ENCODE assay signal across 20 cellular contexts in the genomic region with DNA sequence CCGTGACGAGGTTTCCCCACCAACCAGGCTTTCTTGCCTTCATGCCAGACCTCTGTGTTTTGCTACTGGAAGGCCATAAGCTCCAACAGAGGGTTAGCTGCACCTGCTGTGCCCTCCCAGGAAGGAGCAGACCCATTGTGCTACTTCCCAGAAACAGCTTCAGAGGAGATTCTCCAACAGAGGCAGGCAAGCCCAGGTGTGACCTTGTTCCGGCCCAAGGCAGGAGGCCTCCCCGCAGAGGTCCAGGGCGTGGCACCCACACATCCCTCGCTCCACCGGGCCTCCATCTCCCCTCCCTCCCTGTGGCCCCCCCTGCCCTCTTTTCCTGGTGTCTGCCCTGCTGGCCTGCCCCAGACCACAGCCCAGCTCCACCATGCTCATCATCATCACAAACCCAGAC. TPM values are rescaled to one million over a fixed set of nuclear protein-coding genes. Genes with fewer than 3 reads are reported as not detected.
DNase-seq lines count a peak whose midpoint lies in the region; TF ChIP-seq lines count a peak whose summit lies in the region.
"Had no signal": no experiment of that assay in that cellular context is flagged by ENCODE, and none has a peak within 500 bp of the region (broad histone marks: within the 10 kb centered on the region; RNA-seq: fewer than 3 reads in every experiment).

No MANE protein-coding gene starts in this region.

- intact Hi-C loops in dendritic cell treated with granulocyte-macrophage colony-stimulating factor and Interleukin-4, amounts not matched to agents 40 ng/mL and 50 ng/mL, for 4 days (cut with micrococcal nuclease): no loop called here

- H3K4me3 Mint-ChIP-seq in dendritic cell treated with granulocyte-macrophage colony-stimulating factor and Interleukin-4, amounts not matched to agents 40 ng/mL and 50 ng/mL, for 4 days: no peak overlapping the region
- H3K4me3 Mint-ChIP-seq: CD8-positive, alpha-beta T cell; T-cell had no signal

- H3K4me1 ChIP-seq in BLaER1 treated with 17β-estradiol and CSF1 and Interleukin-3, amounts not matched to agents 10 nM and 100 nM: peaks cover 97 to 100% (median 100%) of the 10 kb centered on the region in 10 experiments
- H3K4me1 ChIP-seq in OCI-LY3 (ENCODE audit: low read length) (peaks cover 26% of the 10 kb centered on the region), thymus (ENCODE audit: control insufficient read depth, insufficient read depth, low read length) (peaks cover 59% of the 10 kb centered on the region)
- H3K4me1 ChIP-seq: Caco-2, SJSA1 had no signal

- 5% methylated on average over 7 of the region's 7 CpGs for WGBS in thymus

- no peaks in the 10 kb centered on the region for H3K9me3 ChIP-seq in BLaER1 treated with 17β-estradiol and CSF1 and Interleukin-3, amounts not matched to agents 10 nM and 100 nM (replicated peaks in 1 of 11)
- H3K9me3 ChIP-seq in OCI-LY3 (ENCODE audit: insufficient read depth, low read length) (no peaks in the 10 kb centered on the region), thymus (ENCODE audit: control insufficient read depth) (no peaks in the 10 kb centered on the region)
- H3K9me3 ChIP-seq: Caco-2, SJSA1 had no signal

- peak overlapping the region; percentile 76 for H3K27ac Mint-ChIP-seq in dendritic cell treated with granulocyte-macrophage colony-stimulating factor and Interleukin-4, amounts not matched to agents 40 ng/mL and 50 ng/mL, for 4 days
- H3K27ac Mint-ChIP-seq: CD8-positive, alpha-beta T cell; T-cell had no signal

- peaks cover 54% of the 10 kb centered on the region for H3K4me1 Mint-ChIP-seq in dendritic cell treated with granulocyte-macrophage colony-stimulating factor and Interleukin-4, amounts not matched to agents 40 ng/mL and 50 ng/mL, for 4 days (ENCODE audit: low read depth)

- peaks cover 0 to 53% (median 0%) of the 10 kb centered on the region in 11 experiments; a peak in 10 of 22 replicates for H3K27me3 ChIP-seq in BLaER1 treated with 17β-estradiol and CSF1 and Interleukin-3, amounts not matched to agents 10 nM and 100 nM
- H3K27me3 ChIP-seq in OCI-LY3 (ENCODE audit: low read depth, low read length) (peaks cover 17% of the 10 kb centered on the region), thymus (ENCODE audit: control insufficient read depth, insufficient read depth) (no peaks in the 10 kb centered on the region)

- H3K9me3 Mint-ChIP-seq in dendritic cell treated with granulocyte-macrophage colony-stimulating factor and Interleukin-4, amounts not matched to agents 40 ng/mL and 50 ng/mL, for 4 days: no peaks in the 10 kb centered on the region
- H3K9me3 Mint-ChIP-seq: CD8-positive, alpha-beta T cell; T-cell had no signal

- peak overlapping the region in 4 of 10 experiments; percentile 4 to 46 (median 36); a peak in 6 of 20 replicates for H3K4me3 ChIP-seq in BLaER1 treated with 17β-estradiol and CSF1 and Interleukin-3, amounts not matched to agents 10 nM and 100 nM
- H3K4me3 ChIP-seq in OCI-LY3 (ENCODE audit: low read length): no peak overlapping the region
- no peak overlapping the region for H3K4me3 ChIP-seq in thymus (ENCODE audit: low read length)
- H3K4me3 ChIP-seq: GM23248, SJSA1 had no signal

- peak overlapping the region in 8 of 11 experiments; percentile 48 to 94 (median 81); a peak in 15 of 22 replicates for H3K27ac ChIP-seq in BLaER1 treated with 17β-estradiol and CSF1 and Interleukin-3, amounts not matched to agents 10 nM and 100 nM
- no peak overlapping the region for H3K27ac ChIP-seq in OCI-LY3 (ENCODE audit: low read length)
- H3K27ac ChIP-seq in thymus (ENCODE audit: low read depth): peak overlapping the region; percentile 86
- H3K27ac ChIP-seq: GM23248, SJSA1 had no signal

- in situ Hi-C loops in GM13976 (cut with MboI; ENCODE audit: low sequenced_read_pairs, unreplicated experiment): no loop called here

- no peak for DNase-seq in activated CD4-positive, alpha-beta T cell treated with anti-CD3 and anti-CD28 coated beads, Interleukin-2, amount 50 U/mL, for 48 hours
- DNase-seq in NCI-H226 (no peak), GM13976 (ENCODE audit: low spot score) (no peak)
- DNase-seq: Caco-2; CD8-positive, alpha-beta T cell; EL; GM23248; H7; Karpas-422; NCI-H1092; NCI-H1436; NCI-H187; NCI-H2171 treated with DMSO at 0.1 percent for 48 hours; NCI-H82 had no signal

- H3K4me2 ChIP-seq in BLaER1 treated with 17β-estradiol and CSF1 and Interleukin-3, amounts not matched to agents 10 nM and 100 nM: peak overlapping the region; percentile 88 to 100 (median 97)
- no peak overlapping the region for H3K4me2 ChIP-seq in OCI-LY3 (ENCODE audit: low read length)

- no peaks in the 10 kb centered on the region for H3K36me3 Mint-ChIP-seq in dendritic cell treated with granulocyte-macrophage colony-stimulating factor and Interleukin-4, amounts not matched to agents 40 ng/mL and 50 ng/mL, for 4 days (ENCODE audit: low read depth)
- H3K36me3 Mint-ChIP-seq: CD8-positive, alpha-beta T cell; T-cell had no signal

- no peaks in the 10 kb centered on the region for H3K36me3 ChIP-seq in BLaER1 treated with 17β-estradiol and CSF1 and Interleukin-3, amounts not matched to agents 10 nM and 100 nM
- no peaks in the 10 kb centered on the region for H3K36me3 ChIP-seq in OCI-LY3 (replicated peaks; ENCODE audit: low read depth, low read length)
- peaks cover 6% of the 10 kb centered on the region for H3K36me3 ChIP-seq in thymus (ENCODE audit: control insufficient read depth, insufficient read depth)
- H3K36me3 ChIP-seq: SJSA1 had no signal

- H2AFZ ChIP-seq in OCI-LY3 (ENCODE audit: low read depth, low read length): peak overlapping the region; percentile 88; the same call in 1 of the 2 replicates
- H2AFZ ChIP-seq: GM23248 had no signal

- H4K20me1 ChIP-seq in BLaER1 treated with 17β-estradiol and CSF1 and Interleukin-3, amounts not matched to agents 10 nM and 100 nM: peaks cover 0 to 47% (median 0%) of the 10 kb centered on the region in 11 experiments; a peak in 2 of 22 replicates
- no peaks in the 10 kb centered on the region for H4K20me1 ChIP-seq in OCI-LY3 (ENCODE audit: insufficient read depth, low read length)

- no peak for TF ChIP-seq CTCF in OCI-LY3 (IDR thresholded peaks at IDR 0.05; ENCODE audit: low read depth, low read length)
- TF ChIP-seq CTCF in GM13976 (IDR thresholded peaks at IDR 0.05; ENCODE audit: borderline replicate concordance, control extremely low read depth, extremely low read depth, insufficient read depth, missing control alignments): no peak

- H3K9ac ChIP-seq in BLaER1 treated with 17β-estradiol and CSF1 and Interleukin-3, amounts not matched to agents 10 nM and 100 nM: peak overlapping the region in 8 of 11 experiments; percentile 42 to 87 (median 72); a peak in 14 of 22 replicates
- no peak overlapping the region for H3K9ac ChIP-seq in OCI-LY3 (ENCODE audit: low read length)
- H3K9ac ChIP-seq: GM23248 had no signal

- peaks cover 44% of the 10 kb centered on the region for H3K27me3 Mint-ChIP-seq in dendritic cell treated with granulocyte-macrophage colony-stimulating factor and Interleukin-4, amounts not matched to agents 40 ng/mL and 50 ng/mL, for 4 days

- no peaks in the 10 kb centered on the region for H3K79me2 ChIP-seq in OCI-LY3 (ENCODE audit: low read length)

RNA-seq across cellular contexts. Expression of gene ELFN2, which starts 57.7 kb away (rescaled TPM):
- polyA plus RNA-seq in thymus: 1.5 TPM
